12 cellular contexts compared by ENCODE assay signal in genomic region chr3:14440531-14441239, GRCh38. TPM values are rescaled to one million over a fixed set of nuclear protein-coding genes. Genes with fewer than 3 reads are reported as not detected.
DNase-seq lines count a peak whose midpoint lies in the region; TF ChIP-seq lines count a peak whose summit lies in the region.
"Had no signal": no experiment of that assay in that cellular context is flagged by ENCODE, and none has a peak within 500 bp of the region (broad histone marks: within the 10 kb centered on the region; RNA-seq: fewer than 3 reads in every experiment).

No MANE protein-coding gene starts in this region.

- no peaks in the 10 kb centered on the region for H3K27me3 ChIP-seq in stomach
- H3K27me3 ChIP-seq: MG63 had no signal

- peaks cover 38 to 77% (median 60%) of the 10 kb centered on the region in 4 donors for H3K4me1 ChIP-seq in stomach

- no peak for TF ChIP-seq CTCF in progenitor cell of endocrine pancreas (IDR thresholded peaks at IDR 0.05; ENCODE audit: unreplicated experiment)
- no peak for TF ChIP-seq CTCF in stomach (IDR thresholded peaks at IDR 0.05)

- H3K9me3 ChIP-seq in stomach, result no peaks in the 10 kb centered on the region
- H3K9me3 ChIP-seq: MG63 had no signal

- DNase-seq in NCI-H2029 (lab: John Stamatoyannopoulos, UW) (peak; percentile 40), NCI-H2029 treated with DMSO at 0.1 percent for 48 hours (lab: John Stamatoyannopoulos, UW) (no peak), NCI-H128 (lab: John Stamatoyannopoulos, UW; ENCODE audit: unreplicated experiment) (peak; percentile 24), caudate nucleus (lab: John Stamatoyannopoulos, UW) (peak in 48 of 61 donors; percentile 15 to 94 (median 61)), progenitor cell of endocrine pancreas (ENCODE audit: low spot score, unreplicated experiment) (no peak), NCI-H1930 (lab: John Stamatoyannopoulos, UW) (no peak), stomach (no peak)
- no peak for DNase-seq in stimulated activated CD8-positive, alpha-beta memory T cell treated with anti-CD3 and anti-CD28 coated beads, Interleukin-4, amount 100 ng/mL, for 48 hours
- DNase-seq: activated naive CD4-positive, alpha-beta T cell treated with anti-CD3 and anti-CD28 coated beads for 36 hours; MG63; naive B cell; T-helper 9 cell had no signal

- H3K4me3 Mint-ChIP-seq in progenitor cell of endocrine pancreas (ENCODE audit: low read depth), result no peak overlapping the region
- H3K4me3 Mint-ChIP-seq: activated naive CD4-positive, alpha-beta T cell treated with anti-CD3 and anti-CD28 coated beads for 36 hours had no signal

- peak overlapping the region; percentile 76 for H3K27ac Mint-ChIP-seq in progenitor cell of endocrine pancreas
- H3K27ac Mint-ChIP-seq: activated naive CD4-positive, alpha-beta T cell treated with anti-CD3 and anti-CD28 coated beads for 36 hours had no signal

- peaks cover 8% of the 10 kb centered on the region for H3K36me3 Mint-ChIP-seq in progenitor cell of endocrine pancreas (ENCODE audit: insufficient read depth)

- H3K27ac ChIP-seq in caudate nucleus (ENCODE audit: low read depth, low read length) (peak overlapping the region; percentile 88), stomach (no peak overlapping the region)

- intact Hi-C loops in stomach (cut with DNase I; ENCODE audit: low total_unique reads), result no loop called here

- no peak for TF ChIP-seq EP300 in stomach (IDR thresholded peaks at IDR 0.05)

- TF ChIP-seq POLR2A in stomach (IDR thresholded peaks at IDR 0.05), result no peak

- 74 to 86% (median 79%) methylated on average over 11 of the region's 11 CpGs for WGBS in stomach, 5 donors

- H3K4me3 ChIP-seq in stomach, result no peak overlapping the region
- H3K4me3 ChIP-seq: MG63 had no signal

- H3K27me3 Mint-ChIP-seq in progenitor cell of endocrine pancreas, result no peaks in the 10 kb centered on the region
- H3K27me3 Mint-ChIP-seq: naive B cell had no signal

- H3K36me3 ChIP-seq in stomach, result peaks cover 3 to 21% (median 17%) of the 10 kb centered on the region in 4 donors
- H3K36me3 ChIP-seq: MG63 had no signal

- peaks cover 3% of the 10 kb centered on the region for H3K4me1 Mint-ChIP-seq in progenitor cell of endocrine pancreas (ENCODE audit: low read depth)

- no peaks in the 10 kb centered on the region for H3K9me3 Mint-ChIP-seq in progenitor cell of endocrine pancreas (ENCODE audit: low read depth)
- H3K9me3 Mint-ChIP-seq: activated naive CD4-positive, alpha-beta T cell treated with anti-CD3 and anti-CD28 coated beads for 36 hours; naive B cell had no signal

RNA-seq across cellular contexts. Expression of gene SLC6A6, which starts 38.3 kb away (rescaled TPM):
- total RNA-seq in progenitor cell of endocrine pancreas, result 23.8 and 28.1 TPM in 2 replicates
- total RNA-seq in stomach, result 10 to 100 TPM; 15.6 to 36.7 (median 28.0) TPM
- polyA plus RNA-seq in stomach, result 1 to 10 TPM; 3.0 to 6.8 (median 4.9) TPM

Comparison
In these comparisons a context has a peak if more than half of its experiments do, and no peak if none do; other contexts are left out.
1. DNase-seq: peak in NCI-H2029 (single experiment), NCI-H128 (single experiment) and caudate nucleus (48 of 61); none in NCI-H2029 treated with DMSO at 0.1 percent for 48 hours (single experiment), progenitor cell of endocrine pancreas (single experiment), NCI-H1930 (0 of 2), stomach (single experiment) and stimulated activated CD8-positive, alpha-beta memory T cell treated with anti-CD3 and anti-CD28 coated beads, Interleukin-4, amount 100 ng/mL, for 48 hours (single experiment).